In the genomic region with DNA sequence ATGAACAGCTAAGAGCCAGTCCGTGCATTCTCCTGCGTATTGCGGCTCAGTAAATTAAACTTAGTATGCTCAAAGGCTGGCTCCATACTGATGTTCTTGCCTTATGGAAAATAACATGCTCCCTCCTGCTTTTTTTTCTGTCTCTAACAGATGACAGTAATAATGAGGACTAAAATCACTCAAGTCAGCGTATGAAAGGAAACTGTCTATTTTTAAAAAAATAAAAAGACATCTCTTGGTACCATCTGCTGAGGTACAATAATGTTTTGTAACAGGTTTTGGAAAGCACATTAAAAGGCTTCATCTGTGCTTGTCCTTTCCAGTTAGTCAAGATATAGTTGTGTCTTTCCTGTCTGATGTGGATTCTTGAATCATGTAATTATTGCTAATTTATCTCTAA, we compare ENCODE assay signal across 18 cellular contexts.
"Had no signal": no experiment of that assay in that cellular context is flagged by ENCODE, and none has a peak within 500 bp of the region (broad histone marks: within the 10 kb centered on the region; RNA-seq: fewer than 3 reads in every experiment).

No MANE protein-coding gene starts in this region.

- H3K27me3 Mint-ChIP-seq: activated CD8-positive, alpha-beta memory T cell treated with anti-CD3 and anti-CD28 coated beads, Interleukin-2, amount 10 ng/mL, durations not matched to agents 7 days and 5 days; progenitor cell of endocrine pancreas had no signal

- H3K9me3 ChIP-seq: colonic mucosa, esophagus muscularis mucosa, right atrium auricular region, suprapubic skin had no signal

- DNase-seq: activated CD4-positive, alpha-beta T cell treated with anti-CD3 and anti-CD28 coated beads, Interleukin-2, amount 50 U/mL, for 48 hours; activated CD8-positive, alpha-beta memory T cell treated with anti-CD3 and anti-CD28 coated beads, Interleukin-2, amount 10 ng/mL, durations not matched to agents 7 days and 5 days; activated effector memory CD4-positive, alpha-beta T cell treated with Interleukin-2 at 50 U/mL for 16 hours; activated naive CD4-positive, alpha-beta T cell treated with anti-CD3 and anti-CD28 coated beads, Interleukin-2, amount 50 U/mL, for 16 hours; activated T-cell treated with anti-CD3 and anti-CD28 coated beads, Interleukin-2, amount 50 U/mL, for 1 hour; colonic mucosa; hypothalamus; kidney glomerular epithelial cell; trophoblast cell; WERI-Rb-1 had no signal

- H3K27ac Mint-ChIP-seq: activated CD8-positive, alpha-beta memory T cell treated with anti-CD3 and anti-CD28 coated beads, Interleukin-2, amount 10 ng/mL, durations not matched to agents 7 days and 5 days; stimulated activated naive CD8-positive, alpha-beta T cell treated with anti-CD3 and anti-CD28 coated beads, Interleukin-15, Interleukin-2, amounts not matched to agents 100 ng/mL and 50 ng/mL, for 24 hours; T-helper 1 cell treated with Interleukin-12 subunit alpha and Interleukin-12 subunit beta and Interleukin-4 antibody, amounts not matched to agents 30 μg/mL and 1 μg/mL, for 36 hours had no signal

- H3K27me3 ChIP-seq: cardiac muscle cell, colonic mucosa, esophagus muscularis mucosa, right atrium auricular region, suprapubic skin had no signal

- H3K4me3 ChIP-seq: cardiac muscle cell, colonic mucosa, esophagus muscularis mucosa, right atrium auricular region, skin epidermis, suprapubic skin had no signal

- H3K4me3 Mint-ChIP-seq: activated CD8-positive, alpha-beta memory T cell treated with anti-CD3 and anti-CD28 coated beads, Interleukin-2, amount 10 ng/mL, durations not matched to agents 7 days and 5 days; stimulated activated naive CD8-positive, alpha-beta T cell treated with anti-CD3 and anti-CD28 coated beads, Interleukin-15, Interleukin-2, amounts not matched to agents 100 ng/mL and 50 ng/mL, for 24 hours; T-helper 1 cell treated with Interleukin-12 subunit alpha and Interleukin-12 subunit beta and Interleukin-4 antibody, amounts not matched to agents 30 μg/mL and 1 μg/mL, for 36 hours had no signal

- H3K36me3 Mint-ChIP-seq: activated CD8-positive, alpha-beta memory T cell treated with anti-CD3 and anti-CD28 coated beads, Interleukin-2, amount 10 ng/mL, durations not matched to agents 7 days and 5 days had no signal

- H3K4me1 ChIP-seq: colonic mucosa, right atrium auricular region had no signal

- H3K4me1 Mint-ChIP-seq: activated CD8-positive, alpha-beta memory T cell treated with anti-CD3 and anti-CD28 coated beads, Interleukin-2, amount 10 ng/mL, durations not matched to agents 7 days and 5 days had no signal

- H3K27ac ChIP-seq: colonic mucosa, esophagus muscularis mucosa, right atrium auricular region, suprapubic skin, WERI-Rb-1 had no signal

- H3K36me3 ChIP-seq: cardiac muscle cell, colonic mucosa, esophagus muscularis mucosa, right atrium auricular region, suprapubic skin, WERI-Rb-1 had no signal

- ATAC-seq: activated CD8-positive, alpha-beta memory T cell treated with anti-CD3 and anti-CD28 coated beads, Interleukin-2, amount 10 ng/mL, durations not matched to agents 7 days and 5 days had no signal
